20 cellular contexts compared by ENCODE assay signal in the genomic region with DNA sequence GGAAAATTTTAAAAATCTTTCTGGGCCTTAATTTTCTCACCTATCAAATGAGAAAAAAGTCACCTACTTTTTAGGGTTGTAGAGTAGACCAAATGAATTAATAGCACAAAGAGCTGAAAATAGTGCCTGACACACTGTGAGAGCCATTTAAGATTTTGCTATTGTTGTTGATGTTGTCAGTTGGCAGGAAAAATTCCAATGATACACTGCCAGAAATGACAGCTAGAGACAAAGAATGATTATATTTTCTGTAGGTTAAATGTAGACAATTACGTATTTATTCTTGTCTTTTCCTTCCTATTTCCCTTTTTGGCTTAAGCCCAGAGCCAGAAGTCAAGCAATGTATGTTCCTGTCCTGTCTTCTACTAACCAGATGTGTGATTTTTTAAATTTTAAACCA. TPM values are rescaled to one million over a fixed set of nuclear protein-coding genes. Genes with fewer than 3 reads are reported as not detected.
DNase-seq lines count a peak whose midpoint lies in the region; ATAC-seq, FAIRE-seq and TF ChIP-seq lines count a peak whose summit lies in the region.
"Had no signal": no experiment of that assay in that cellular context is flagged by ENCODE, and none has a peak within 500 bp of the region (broad histone marks: within the 10 kb centered on the region; RNA-seq: fewer than 3 reads in every experiment).

No MANE protein-coding gene starts in this region.

- no peak for DNase-seq in progenitor cell of endocrine pancreas (ENCODE audit: low spot score, unreplicated experiment)
- no peak for DNase-seq in activated naive CD4-positive, alpha-beta T cell treated with Interleukin-2 at 50 U/mL for 16 hours
- DNase-seq in left lobe of liver (ENCODE audit: low spot score) = no peak
- DNase-seq: ACHN; Calu3; CD4-positive, alpha-beta T cell; DMS 273 treated with DMSO at 0.1 percent for 48 hours; GOT3 had no signal

- H3K9me3 ChIP-seq in SU-DHL-6 (ENCODE audit: insufficient read depth, low read length) = no peaks in the 10 kb centered on the region; the same call in 1 of the 2 replicates

- peak overlapping the region; percentile 72 for H3K4me2 ChIP-seq in SU-DHL-6 (ENCODE audit: low read depth, low read length, poor library complexity, severe bottlenecking)

- TF ChIP-seq CTCF in 22Rv1 (IDR thresholded peaks at IDR 0.05) = no peak
- no peak for TF ChIP-seq CTCF in SU-DHL-6 (IDR thresholded peaks at IDR 0.05; ENCODE audit: insufficient read depth, low read length, poor library complexity, severe bottlenecking)
- TF ChIP-seq CTCF in progenitor cell of endocrine pancreas (IDR thresholded peaks at IDR 0.05; ENCODE audit: unreplicated experiment) = no peak

- no peaks in the 10 kb centered on the region for H3K27me3 ChIP-seq in SU-DHL-6 (ENCODE audit: low read length)
- H3K27me3 ChIP-seq: BLaER1 treated with 17β-estradiol and CSF1 and Interleukin-3, amounts not matched to agents 10 nM and 100 nM had no signal

- peak overlapping the region; percentile 25 for H2AFZ ChIP-seq in SU-DHL-6 (ENCODE audit: low read depth, low read length, severe bottlenecking)

- no peak overlapping the region for H3K4me3 ChIP-seq in SU-DHL-6 (ENCODE audit: insufficient read depth, low read length, poor library complexity, severe bottlenecking)
- H3K4me3 ChIP-seq: BLaER1 treated with 17β-estradiol and CSF1 and Interleukin-3, amounts not matched to agents 10 nM and 100 nM; GM12878; HAP-1 had no signal

- H3K79me2 ChIP-seq in SU-DHL-6 (ENCODE audit: insufficient read depth, low read length) = no peaks in the 10 kb centered on the region

- H3K4me1 Mint-ChIP-seq in progenitor cell of endocrine pancreas (ENCODE audit: low read depth) = peaks cover 18% of the 10 kb centered on the region

- peaks cover 30% of the 10 kb centered on the region for H3F3A ChIP-seq in SU-DHL-6 (ENCODE audit: insufficient read depth)

- no peaks in the 10 kb centered on the region for H3K9me2 ChIP-seq in SU-DHL-6 (replicated peaks; ENCODE audit: insufficient read depth, low read length)

- peak overlapping the region; percentile 44 for H3K27ac Mint-ChIP-seq in progenitor cell of endocrine pancreas
- H3K27ac Mint-ChIP-seq: CD4-positive, alpha-beta T cell had no signal

- H3K4me3 Mint-ChIP-seq in progenitor cell of endocrine pancreas (ENCODE audit: low read depth) = no peak overlapping the region
- H3K4me3 Mint-ChIP-seq: CD4-positive, alpha-beta T cell had no signal

- ATAC-seq in left lobe of liver = no peak
- ATAC-seq in HG02870 (IDR thresholded peaks at IDR 0.05; ENCODE audit: unreplicated experiment) = no peak
- ATAC-seq: GM12878, HepG2 had no signal

- FAIRE-seq in islet of Langerhans (lab: Jason Lieb, UNC) = peak; percentile 60
- FAIRE-seq: GM12878, GM18507, HepG2, HTR-8/SVneo had no signal

- H3K9me3 Mint-ChIP-seq in progenitor cell of endocrine pancreas (ENCODE audit: low read depth) = peaks cover 6% of the 10 kb centered on the region

- H3K27ac ChIP-seq in 22Rv1 (peak overlapping the region; percentile 80), SU-DHL-6 (ENCODE audit: low read depth, low read length) (peak overlapping the region; percentile 95)

- H3K36me3 ChIP-seq in SU-DHL-6 (ENCODE audit: low read length) = no peaks in the 10 kb centered on the region
- H3K36me3 ChIP-seq: BLaER1 treated with 17β-estradiol and CSF1 and Interleukin-3, amounts not matched to agents 10 nM and 100 nM; HAP-1 had no signal

- no peak overlapping the region for H3K9ac ChIP-seq in SU-DHL-6 (ENCODE audit: low read length)
- H3K9ac ChIP-seq: BLaER1 treated with 17β-estradiol and CSF1 and Interleukin-3, amounts not matched to agents 10 nM and 100 nM had no signal

- H4K20me1 ChIP-seq in SU-DHL-6 (ENCODE audit: low read depth, low read length) = no peaks in the 10 kb centered on the region
- H4K20me1 ChIP-seq: BLaER1 treated with 17β-estradiol and CSF1 and Interleukin-3, amounts not matched to agents 10 nM and 100 nM had no signal

- H3K27me3 Mint-ChIP-seq in progenitor cell of endocrine pancreas = no peaks in the 10 kb centered on the region
- H3K27me3 Mint-ChIP-seq: CD4-positive, alpha-beta T cell had no signal

- H3K36me3 Mint-ChIP-seq in progenitor cell of endocrine pancreas (ENCODE audit: insufficient read depth) = no peaks in the 10 kb centered on the region

RNA-seq across cellular contexts. Expression of gene NRXN1, which starts 17.2 kb away (rescaled TPM):
- total RNA-seq in progenitor cell of endocrine pancreas (10.9 and 16.0 TPM in 2 replicates), left lobe of liver (1.2 TPM)
- total RNA-seq: A172; Calu3; CD4-positive, alpha-beta T cell; G401; HepG2 had no signal
